Comparison of ENCODE assay signal across 14 cellular contexts in genomic region chr11:106424111-106424510, GRCh38.
A peak's percentile ranks its signal among the peaks of the same experiment; 100 is the strongest.
DNase-seq lines count a peak whose midpoint lies in the region; TF ChIP-seq lines count a peak whose summit lies in the region.
"Had no signal": no experiment of that assay in that cellular context is flagged by ENCODE, and none has a peak within 500 bp of the region (broad histone marks: within the 10 kb centered on the region; RNA-seq: fewer than 3 reads in every experiment).

No MANE protein-coding gene starts in this region.

- H3K27ac Mint-ChIP-seq in CD8-positive, alpha-beta memory T cell: no peak overlapping the region
- H3K27ac Mint-ChIP-seq in activated CD4-positive, alpha-beta memory T cell treated with anti-CD3 and anti-CD28 coated beads for 36 hours: no peak overlapping the region
- H3K27ac Mint-ChIP-seq: GM23338 had no signal

- intact Hi-C loops in activated CD4-positive, alpha-beta memory T cell treated with anti-CD3 and anti-CD28 coated beads for 36 hours (cut with micrococcal nuclease): no loop called here

- no peaks in the 10 kb centered on the region for H3K9me3 ChIP-seq in CD8-positive, alpha-beta memory T cell (ENCODE audit: low read length)
- H3K9me3 ChIP-seq: thyroid gland had no signal

- CTCF ChIA-PET in CD8-positive, alpha-beta memory T cell (lab: Charles Lee): no interaction called here
- CTCF ChIA-PET in activated CD4-positive, alpha-beta memory T cell treated with anti-CD3 and anti-CD28 coated beads for 36 hours (lab: Charles Lee): no interaction called here

- H3K36me3 ChIP-seq in CD8-positive, alpha-beta memory T cell (ENCODE audit: insufficient read depth, low read length): no peaks in the 10 kb centered on the region
- H3K36me3 ChIP-seq: thyroid gland had no signal

- no peak overlapping the region for H3K4me3 Mint-ChIP-seq in CD8-positive, alpha-beta memory T cell
- no peak overlapping the region for H3K4me3 Mint-ChIP-seq in activated CD4-positive, alpha-beta memory T cell treated with anti-CD3 and anti-CD28 coated beads for 36 hours
- H3K4me3 Mint-ChIP-seq: GM23338 had no signal

- TF ChIP-seq CTCF in AG10803 (conservative IDR thresholded peaks at IDR 0.05; ENCODE audit: low read length) (no peak), cardiac fibroblast (IDR thresholded peaks at IDR 0.05; ENCODE audit: low read depth, low read length) (no peak)

- H3K4me3 ChIP-seq in AG10803 (ENCODE audit: low read length): no peak overlapping the region
- no peak overlapping the region for H3K4me3 ChIP-seq in cardiac fibroblast (replicated peaks in 1 of 2; ENCODE audit: low read depth in 2 of 2, low read length in 2 of 2)
- H3K4me3 ChIP-seq in CD8-positive, alpha-beta memory T cell (ENCODE audit: low read length): no peak overlapping the region
- H3K4me3 ChIP-seq: GM23338, thyroid gland had no signal

- no peaks in the 10 kb centered on the region for H3K27me3 Mint-ChIP-seq in CD8-positive, alpha-beta memory T cell
- no peaks in the 10 kb centered on the region for H3K27me3 Mint-ChIP-seq in activated CD4-positive, alpha-beta memory T cell treated with anti-CD3 and anti-CD28 coated beads for 36 hours

- DNase-seq in AG10803 (ENCODE audit: low read depth) (peak; percentile 62), LoVo (ENCODE audit: low spot score) (peak; percentile 16), cardiac fibroblast (ENCODE audit: low read depth in 2 of 2) (peak; percentile 71 to 90), kidney glomerular epithelial cell (lab: John Stamatoyannopoulos, UW) (peak; percentile 30), cerebellar nuclear complex (lab: John Stamatoyannopoulos, UW) (no peak), GF-D8 (lab: John Stamatoyannopoulos, UW) (no peak)
- no peak for DNase-seq in CD8-positive, alpha-beta memory T cell
- no peak for DNase-seq in activated CD4-positive, alpha-beta memory T cell treated with anti-CD3 and anti-CD28 coated beads for 36 hours
- DNase-seq: cortex of kidney, Kasumi-1, right cardiac atrium, SHP77 treated with DMSO at 0.1 percent for 48 hours, thyroid gland had no signal

- H3K9me3 Mint-ChIP-seq in CD8-positive, alpha-beta memory T cell: peaks cover 0 to 25% (median 6%) of the 10 kb centered on the region in 5 donors
- H3K9me3 Mint-ChIP-seq in activated CD4-positive, alpha-beta memory T cell treated with anti-CD3 and anti-CD28 coated beads for 36 hours: no peaks in the 10 kb centered on the region
- H3K9me3 Mint-ChIP-seq: GM23338 had no signal

- H3K4me1 Mint-ChIP-seq in CD8-positive, alpha-beta memory T cell: no peaks in the 10 kb centered on the region
- H3K4me1 Mint-ChIP-seq in activated CD4-positive, alpha-beta memory T cell treated with anti-CD3 and anti-CD28 coated beads for 36 hours (ENCODE audit: low read depth): no peaks in the 10 kb centered on the region

- POLR2A ChIA-PET in CD8-positive, alpha-beta memory T cell (lab: Charles Lee): no interaction called here
- POLR2A ChIA-PET in activated CD4-positive, alpha-beta memory T cell treated with anti-CD3 and anti-CD28 coated beads for 36 hours (lab: Charles Lee): no interaction called here

- H3K4me1 ChIP-seq in CD8-positive, alpha-beta memory T cell (ENCODE audit: insufficient read depth, low read length): no peaks in the 10 kb centered on the region
- H3K4me1 ChIP-seq: thyroid gland had no signal

- no peaks in the 10 kb centered on the region for H3K27me3 ChIP-seq in CD8-positive, alpha-beta memory T cell (ENCODE audit: insufficient read depth, low read length, poor library complexity, severe bottlenecking)
- H3K27me3 ChIP-seq: thyroid gland had no signal

- H3K36me3 Mint-ChIP-seq in CD8-positive, alpha-beta memory T cell: no peaks in the 10 kb centered on the region
- no peaks in the 10 kb centered on the region for H3K36me3 Mint-ChIP-seq in activated CD4-positive, alpha-beta memory T cell treated with anti-CD3 and anti-CD28 coated beads for 36 hours

- no peak overlapping the region for H3K27ac ChIP-seq in CD8-positive, alpha-beta memory T cell (ENCODE audit: low read depth, low read length)
- H3K27ac ChIP-seq: thyroid gland had no signal

Comparison
In these comparisons a context has a peak if more than half of its experiments do, and no peak if none do; other contexts are left out.
1. DNase-seq: peak in AG10803 (single experiment), LoVo (single experiment), cardiac fibroblast (2 of 2) and kidney glomerular epithelial cell (single experiment); none in cerebellar nuclear complex (0 of 2), CD8-positive, alpha-beta memory T cell (0 of 5), activated CD4-positive, alpha-beta memory T cell treated with anti-CD3 and anti-CD28 coated beads for 36 hours (single experiment) and GF-D8 (single experiment).